ENCODE assay signal across 8 cellular contexts in genomic region chr3:11154953-11155325, GRCh38. TPM values are rescaled to one million over a fixed set of nuclear protein-coding genes. Genes with fewer than 3 reads are reported as not detected.
DNase-seq lines count a peak whose midpoint lies in the region; ATAC-seq and TF ChIP-seq lines count a peak whose summit lies in the region.

No MANE protein-coding gene starts in this region.

- no peak overlapping the region for H3K9ac ChIP-seq in BLaER1
- peak overlapping the region; percentile 88 for H3K9ac ChIP-seq in fibroblast of lung (ENCODE audit: insufficient read depth, low read length)

- no peak overlapping the region for H3K27ac ChIP-seq in BLaER1
- H3K27ac ChIP-seq in RWPE1, result peak overlapping the region; percentile 87
- peak overlapping the region; percentile 79 for H3K27ac ChIP-seq in fibroblast of lung (ENCODE audit: insufficient read depth, low read length)
- peak overlapping the region; percentile 69 for H3K27ac ChIP-seq in osteoblast (ENCODE audit: low read depth, low read length)

- TF ChIP-seq CTCF in RWPE1 (conservative IDR thresholded peaks at IDR 0.05; ENCODE audit: low read depth) (no peak), fibroblast of lung (conservative IDR thresholded peaks at IDR 0.05 in 1 of 2, IDR thresholded peaks at IDR 0.05 in 1 of 2; ENCODE audit: low read depth in 1 of 2, low read length in 2 of 2) (peak; percentile 4 to 28), osteoblast (IDR thresholded peaks at IDR 0.05; ENCODE audit: extremely low read depth, low read depth, low read length) (no peak), GM13977 (IDR thresholded peaks at IDR 0.05; ENCODE audit: extremely low read depth, insufficient read depth, missing control alignments) (no peak)

- CTCF ChIA-PET in RWPE1 (lab: Yijun Ruan, JAX), result interaction anchor here (0.5 to 2.3 kb wide), 11 partner anchors 15 to 396 kb away, joined by 3 to 18 read pairs (median 3); no protein-coding TSS in a partner anchor

- H3K9me3 ChIP-seq in BLaER1 (no peaks in the 10 kb centered on the region), fibroblast of lung (ENCODE audit: control insufficient read depth, insufficient read depth, low read depth, low read length) (no peaks in the 10 kb centered on the region), osteoblast (ENCODE audit: low read depth, low read length) (no peaks in the 10 kb centered on the region)

- H3K4me3 ChIP-seq in BLaER1 (peak overlapping the region; percentile 49), fibroblast of lung (replicated peaks in 1 of 4; ENCODE audit: control extremely low read depth in 1 of 4, insufficient read depth in 1 of 4, low read depth in 3 of 4, low read length in 4 of 4) (peak overlapping the region; percentile 82 to 92 (median 86)), osteoblast (ENCODE audit: insufficient read depth, low read length) (peak overlapping the region; percentile 80)

- peak; percentile 14 for DNase-seq in RWPE1 (ENCODE audit: low spot score)
- DNase-seq in fibroblast of lung (ENCODE audit: low read depth in 2 of 2), result peak in 1 of 2 donors; percentile 39
- no peak for DNase-seq in osteoblast (ENCODE audit: insufficient read length, low spot score, missing footprints)
- DNase-seq in GM13977 (ENCODE audit: low spot score), result no peak
- no peak for DNase-seq in posterior cingulate gyrus

- peaks cover 68% of the 10 kb centered on the region for H3K27me3 ChIP-seq in BLaER1
- no peaks in the 10 kb centered on the region for H3K27me3 ChIP-seq in fibroblast of lung (ENCODE audit: control insufficient read depth, insufficient read depth, low read length)
- no peaks in the 10 kb centered on the region for H3K27me3 ChIP-seq in osteoblast (ENCODE audit: insufficient read depth, low read length)

- H3K36me3 ChIP-seq in BLaER1 (no peaks in the 10 kb centered on the region), fibroblast of lung (ENCODE audit: control insufficient read depth, insufficient read depth, low read length) (no peaks in the 10 kb centered on the region), osteoblast (ENCODE audit: insufficient read depth, low read length) (no peaks in the 10 kb centered on the region)

- peaks cover 22% of the 10 kb centered on the region for H3K79me2 ChIP-seq in fibroblast of lung (ENCODE audit: control insufficient read depth, insufficient read depth, low read length)
- peaks cover 33% of the 10 kb centered on the region for H3K79me2 ChIP-seq in osteoblast (ENCODE audit: insufficient read depth, low read length)

- H3K4me2 ChIP-seq in BLaER1, result peak overlapping the region; percentile 72
- H3K4me2 ChIP-seq in fibroblast of lung (ENCODE audit: extremely low read depth, insufficient read depth, low read length), result peak overlapping the region; percentile 99
- H3K4me2 ChIP-seq in osteoblast (ENCODE audit: insufficient read depth, low read length), result peak overlapping the region; percentile 99

- H3K4me1 ChIP-seq in BLaER1 (peaks cover 24% of the 10 kb centered on the region; the same call in 1 of the 2 replicates), fibroblast of lung (ENCODE audit: control insufficient read depth, extremely low read depth, insufficient read depth, low read length) (peaks cover 10% of the 10 kb centered on the region), osteoblast (ENCODE audit: insufficient read depth, low read length) (peaks cover 19% of the 10 kb centered on the region)

- in situ Hi-C loops in GM13977 (cut with MboI; ENCODE audit: low pct_unique_long_range_greater_than_20kb, low sequenced_read_pairs, unreplicated experiment), result no loop called here

- peaks cover 28% of the 10 kb centered on the region; the same call in 1 of the 2 replicates for H4K20me1 ChIP-seq in BLaER1
- no peaks in the 10 kb centered on the region for H4K20me1 ChIP-seq in fibroblast of lung (ENCODE audit: control insufficient read depth, extremely low read depth, insufficient read depth, low read length)
- H4K20me1 ChIP-seq in osteoblast (ENCODE audit: insufficient read depth, low read length), result peaks cover 6% of the 10 kb centered on the region

- intact Hi-C loops in posterior cingulate gyrus (cut with DNase I), result loop anchor here (5.0 kb wide), 1 partner anchor 177 kb away; no protein-coding TSS in a partner anchor

- POLR2A ChIA-PET in RWPE1 (lab: Yijun Ruan, JAX; ENCODE audit: low non-redundant PET), result interaction anchor here (0.8 kb wide), 1 partner anchor 180 kb away, joined by 9 read pairs; no protein-coding TSS in a partner anchor

- ATAC-seq in HG03469 (IDR thresholded peaks at IDR 0.05; ENCODE audit: unreplicated experiment) (no peak), GM18861 (IDR thresholded peaks at IDR 0.05; ENCODE audit: unreplicated experiment) (no peak)

- H2AFZ ChIP-seq in fibroblast of lung (ENCODE audit: low read length) (peak overlapping the region; percentile 56), osteoblast (ENCODE audit: low read length) (peak overlapping the region; percentile 80)

RNA-seq across cellular contexts. Expression of gene HRH1, which starts 0.6 kb away (rescaled TPM):
- total RNA-seq in fibroblast of lung, result 30.6 and 32.6 TPM in 2 replicates
- polyA plus RNA-seq in fibroblast of lung, result 11.2 and 12.6 TPM in 2 replicates
- polyA plus RNA-seq in fibroblast of lung (2012), result 7.5 and 8.7 TPM in 2 replicates
- 24.5 and 28.1 TPM in 2 replicates for polyA minus RNA-seq in fibroblast of lung (ENCODE audit: low replicate concordance)
- 9.8 and 12.4 TPM in 2 replicates for total RNA-seq in osteoblast

Comparison
In these comparisons a context has a peak if more than half of its experiments do, and no peak if none do; other contexts are left out.
1. CTCF ChIP-seq: peak in fibroblast of lung (2 of 2); none in RWPE1 (single experiment), osteoblast (single experiment) and GM13977 (single experiment).
2. Peak in every context shown above with its lines, with median percentiles within 50 percentile points of each other: H3K4me2 ChIP-seq and H3K4me3 ChIP-seq.